Comparison of ENCODE assay signal across 23 cellular contexts in the genomic region with DNA sequence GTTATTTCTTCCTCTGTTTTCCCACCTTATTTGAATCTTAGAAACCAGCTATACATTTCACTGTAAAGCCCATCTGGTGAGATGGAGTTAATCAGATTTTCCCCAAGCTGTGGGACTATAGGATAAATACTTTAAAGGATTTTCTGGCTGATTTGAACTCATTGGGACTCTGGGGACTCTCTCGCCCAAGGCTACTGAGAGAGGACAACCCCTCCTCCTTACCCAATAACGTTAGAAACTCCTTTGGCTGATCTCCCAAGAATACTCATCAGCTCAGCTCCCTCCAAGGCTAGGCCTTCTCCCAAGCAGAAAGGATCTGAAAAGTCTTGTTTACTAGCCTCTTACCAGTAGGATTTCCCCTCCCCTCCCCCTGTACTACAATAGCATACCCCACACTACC. TPM values are rescaled to one million over a fixed set of nuclear protein-coding genes. Genes with fewer than 3 reads are reported as not detected.
"Had no signal": no experiment of that assay in that cellular context is flagged by ENCODE, and none has a peak within 500 bp of the region (broad histone marks: within the 10 kb centered on the region; RNA-seq: fewer than 3 reads in every experiment).

No MANE protein-coding gene starts in this region.

- H3K4me1 Mint-ChIP-seq: activated CD4-positive, alpha-beta memory T cell treated with anti-CD3 and anti-CD28 coated beads, Interleukin-2, amount 10 ng/mL, durations not matched to agents 7 days and 5 days; activated CD4-positive, alpha-beta T cell treated with anti-CD3 and anti-CD28 coated beads for 36 hours; activated naive CD8-positive, alpha-beta T cell treated with anti-CD3 and anti-CD28 coated beads, Interleukin-2, amount 10 ng/mL, durations not matched to agents 7 days and 5 days had no signal

- H3K4me3 Mint-ChIP-seq: activated CD4-positive, alpha-beta memory T cell treated with anti-CD3 and anti-CD28 coated beads, Interleukin-2, amount 10 ng/mL, durations not matched to agents 7 days and 5 days; activated CD4-positive, alpha-beta T cell treated with anti-CD3 and anti-CD28 coated beads for 36 hours; activated naive CD8-positive, alpha-beta T cell treated with anti-CD3 and anti-CD28 coated beads, Interleukin-2, amount 10 ng/mL, durations not matched to agents 7 days and 5 days had no signal

- H3K4me3 ChIP-seq: adrenal gland, K562 had no signal

- H3K4me1 ChIP-seq: adrenal gland had no signal

- H3K36me3 ChIP-seq: adrenal gland had no signal

- H3K36me3 Mint-ChIP-seq: activated naive CD8-positive, alpha-beta T cell treated with anti-CD3 and anti-CD28 coated beads, Interleukin-2, amount 10 ng/mL, durations not matched to agents 7 days and 5 days had no signal

- H3K27ac ChIP-seq: adrenal gland, VCaP had no signal

- H3K27ac Mint-ChIP-seq: activated CD4-positive, alpha-beta memory T cell treated with anti-CD3 and anti-CD28 coated beads, Interleukin-2, amount 10 ng/mL, durations not matched to agents 7 days and 5 days; activated CD4-positive, alpha-beta T cell treated with anti-CD3 and anti-CD28 coated beads for 36 hours; activated naive CD8-positive, alpha-beta T cell treated with anti-CD3 and anti-CD28 coated beads, Interleukin-2, amount 10 ng/mL, durations not matched to agents 7 days and 5 days had no signal

- DNase-seq: activated CD4-positive, alpha-beta memory T cell treated with anti-CD3 and anti-CD28 coated beads, Interleukin-2, amount 10 ng/mL, durations not matched to agents 7 days and 5 days; activated CD4-positive, alpha-beta T cell treated with anti-CD3 and anti-CD28 coated beads for 36 hours; activated CD4-positive, alpha-beta T cell treated with anti-CD3 and anti-CD28 coated beads, Interleukin-2, amount 50 U/mL, for 1 hour; activated CD8-positive, alpha-beta memory T cell treated with anti-CD3 and anti-CD28 coated beads, Interleukin-2, amount 50 U/mL, for 48 hours; activated naive CD4-positive, alpha-beta T cell treated with anti-CD3 and anti-CD28 coated beads, Interleukin-2, amount 50 U/mL, for 16 hours; activated naive CD8-positive, alpha-beta T cell treated with anti-CD3 and anti-CD28 coated beads, Interleukin-2, amount 10 ng/mL, durations not matched to agents 7 days and 5 days; activated T-cell treated with anti-CD3 and anti-CD28 coated beads, Interleukin-2, amount 50 U/mL, for 1 hour; adrenal gland; central memory CD4-positive, alpha-beta T cell; Kasumi-1; NCI-H146; NCI-H187 treated with DMSO at 0.1 percent for 48 hours; NCI-H2171; NCI-H226; SK-N-SH; T-helper 1 cell had no signal

- ATAC-seq: activated CD4-positive, alpha-beta T cell treated with anti-CD3 and anti-CD28 coated beads for 36 hours; K562 had no signal

RNA-seq across cellular contexts. Expression of a gene that starts 1.5 kb away (rescaled TPM):
- total RNA-seq: activated CD4-positive, alpha-beta memory T cell treated with anti-CD3 and anti-CD28 coated beads, Interleukin-2, amount 10 ng/mL, durations not matched to agents 7 days and 5 days; activated CD4-positive, alpha-beta T cell treated with anti-CD3 and anti-CD28 coated beads for 36 hours; activated naive CD8-positive, alpha-beta T cell treated with anti-CD3 and anti-CD28 coated beads, Interleukin-2, amount 10 ng/mL, durations not matched to agents 7 days and 5 days; bronchial epithelial cell; K562; NCI-H460; OCI-LY7; RPMI7951; T-helper 2 cell treated with Interferon-gamma antibody and Interleukin-4, amounts not matched to agents 100 ng/mL and 5 ng/mL, for 36 hours had no signal
